ENCODE assay signal across 14 cellular contexts in genomic region chr3:142644502-142644901, GRCh38.
"Had no signal": no experiment of that assay in that cellular context is flagged by ENCODE, and none has a peak within 500 bp of the region (broad histone marks: within the 10 kb centered on the region; RNA-seq: fewer than 3 reads in every experiment).

No MANE protein-coding gene starts in this region.

- H3K4me3 ChIP-seq: right atrium auricular region, sigmoid colon, skin epidermis, suprapubic skin, thyroid gland had no signal

- H3K27me3 ChIP-seq: foreskin keratinocyte, right atrium auricular region, sigmoid colon, suprapubic skin, thyroid gland had no signal

- H3K9me3 ChIP-seq: right atrium auricular region, sigmoid colon, suprapubic skin, thyroid gland had no signal

- H3K36me3 ChIP-seq: right atrium auricular region, sigmoid colon, suprapubic skin, thyroid gland had no signal

- H3K27ac ChIP-seq: foreskin keratinocyte, right atrium auricular region, sigmoid colon, skin epidermis, suprapubic skin, thyroid gland had no signal

- ATAC-seq: effector memory CD8-positive, alpha-beta T cell; natural killer cell had no signal

- DNase-seq: effector memory CD8-positive, alpha-beta T cell; erythroblast; foreskin keratinocyte; hippocampal formation; kidney glomerular epithelial cell; natural killer cell; posterior cingulate gyrus; sigmoid colon; stimulated activated CD4-positive, alpha-beta T cell treated with anti-CD3 and anti-CD28 coated beads, Interleukin-12 subunit alpha, Interleukin-12 subunit beta, amount 100 ng/mL, for 4 hours; stimulated activated naive CD4-positive, alpha-beta T cell; thyroid gland had no signal

- H3K4me1 ChIP-seq: right atrium auricular region, sigmoid colon, thyroid gland had no signal
